Comparison of ENCODE assay signal across 13 cellular contexts in genomic region chr16:81401035-81401950, GRCh38.
DNase-seq lines count a peak whose midpoint lies in the region; ATAC-seq and TF ChIP-seq lines count a peak whose summit lies in the region.
"Had no signal": no experiment of that assay in that cellular context is flagged by ENCODE, and none has a peak within 500 bp of the region (broad histone marks: within the 10 kb centered on the region; RNA-seq: fewer than 3 reads in every experiment).

No MANE protein-coding gene starts in this region.

- ATAC-seq in GM18873 (IDR thresholded peaks at IDR 0.05; ENCODE audit: low FRiP score, unreplicated experiment) = no peak
- ATAC-seq: T-cell had no signal

- no peak for TF ChIP-seq CTCF in RWPE1 (conservative IDR thresholded peaks at IDR 0.05; ENCODE audit: low read depth)

- H3K27ac ChIP-seq in RWPE1 (peak overlapping the region; percentile 63), skin epidermis (peak overlapping the region in 17 of 21 experiments; percentile 9 to 73 (median 48))
- H3K27ac ChIP-seq: BLaER1 treated with 17β-estradiol and CSF1 and Interleukin-3, amounts not matched to agents 10 nM and 100 nM had no signal

- POLR2A ChIA-PET in RWPE1 (lab: Yijun Ruan, JAX; ENCODE audit: low non-redundant PET) = no interaction called here

- CTCF ChIA-PET in RWPE1 (lab: Yijun Ruan, JAX) = interaction anchor here (0.6 to 1.0 kb wide), 2 partner anchors 329 to 360 kb away, joined by 3 read pairs; no protein-coding TSS in a partner anchor

- H3K4me3 ChIP-seq in skin epidermis = no peak overlapping the region
- H3K4me3 ChIP-seq: BLaER1 treated with 17β-estradiol and CSF1 and Interleukin-3, amounts not matched to agents 10 nM and 100 nM had no signal

- DNase-seq in NCI-H1436 (lab: John Stamatoyannopoulos, UW) = peak; percentile 12
- no peak for DNase-seq in NCI-H1436 treated with DMSO at 0.1 percent for 48 hours (lab: John Stamatoyannopoulos, UW)
- peak; percentile 92 for DNase-seq in RWPE1 (ENCODE audit: low spot score)
- DNase-seq in fibroblast of the conjunctiva (ENCODE audit: low read depth) = peak; percentile 10
- no peak for DNase-seq in NCI-H510A (lab: John Stamatoyannopoulos, UW)
- DNase-seq in SHP77 treated with DMSO at 0.1 percent for 48 hours (lab: John Stamatoyannopoulos, UW) = no peak
- DNase-seq: activated T-cell treated with anti-CD3 and anti-CD28 coated beads, Interleukin-2, amount 50 U/mL, for 24 hours; effector CD4-positive, alpha-beta T cell; Karpas-422 had no signal

Comparison
In these comparisons a context has a peak if more than half of its experiments do, and no peak if none do; other contexts are left out.
1. DNase-seq: peak in NCI-H1436 (single experiment), RWPE1 (single experiment) and fibroblast of the conjunctiva (single experiment); none in NCI-H1436 treated with DMSO at 0.1 percent for 48 hours (single experiment), NCI-H510A (single experiment) and SHP77 treated with DMSO at 0.1 percent for 48 hours (single experiment).